In genomic region chr22:37019309-37020191, GRCh38 we compare ENCODE assay signal across 8 cellular contexts. TPM values are rescaled to one million over a fixed set of nuclear protein-coding genes. Genes with fewer than 3 reads are reported as not detected.
DNase-seq lines count a peak whose midpoint lies in the region; TF ChIP-seq lines count a peak whose summit lies in the region.

TSS of gene MPST (plus strand) at chr22:37019742. CDS start at chr22:37019837, 95 bp downstream.
TSS of gene TST (minus strand) at chr22:37019447. CDS start at chr22:37018732, 715 bp downstream.

- H3K27me3 ChIP-seq in GM23248 (replicated peaks; ENCODE audit: insufficient read depth), result no peaks in the 10 kb centered on the region

- peak; percentile 67 for DNase-seq in GDM1 (lab: John Stamatoyannopoulos, UW)
- peak; percentile 80 for DNase-seq in GM23248
- DNase-seq in MV-4-11 (lab: John Stamatoyannopoulos, UW), result peak; percentile 47
- peak; percentile 67 for DNase-seq in choroid plexus epithelial cell (ENCODE audit: low read depth)
- DNase-seq in kidney glomerular epithelial cell (lab: John Stamatoyannopoulos, UW), result peak; percentile 46
- DNase-seq in stimulated activated CD4-positive, alpha-beta T cell treated with anti-CD3 and anti-CD28 coated beads, Interleukin-12 subunit alpha, Interleukin-12 subunit beta, amount 100 ng/mL, for 4 hours, result peak; percentile 27
- DNase-seq in NCI-H2107 (lab: John Stamatoyannopoulos, UW), result no peak

- H3K4me3 ChIP-seq in GM23248 (peak within 1 kb of the TSS; percentile 96), choroid plexus epithelial cell (ENCODE audit: low read depth, low read length) (peak within 1 kb of the TSS; percentile 85)

- H3K27ac ChIP-seq in GM23248, result peak within 1 kb of the TSS; percentile 55
- peak within 1 kb of the TSS; percentile 96 for H3K27ac ChIP-seq in VCaP

- H3K9me3 ChIP-seq in GM23248 (ENCODE audit: low read depth), result no peaks in the 10 kb centered on the region

- WGBS in GM23248 (ENCODE audit: low coverage in 1 of 2, low lambda C conversion rate in 2 of 2, missing lambda C conversion rate in 2 of 2), 2 experiments, result 1 to 3% methylated on average over 37 to 45 of the region's 107 CpGs

- in situ Hi-C loops in GM23248 (cut with MboI), result no loop called here

- no peaks in the 10 kb centered on the region for H3K36me3 ChIP-seq in GM23248 (ENCODE audit: low read depth)

- H3F3A ChIP-seq in GM23248 (ENCODE audit: insufficient read depth), result no peaks in the 10 kb centered on the region

- peaks cover 15% of the 10 kb centered on the region for H3K79me2 ChIP-seq in GM23248 (ENCODE audit: insufficient read depth)

- peak within 1 kb of the TSS; percentile 86 for H3K9ac ChIP-seq in GM23248

- peak within 1 kb of the TSS; percentile 87 for H3K4me2 ChIP-seq in GM23248 (ENCODE audit: unreplicated experiment)

- 0 out of 2 replicates have a peak, but pooled peaks cover 5% of the 10 kb centered on the region for H3K4me1 ChIP-seq in GM23248 (ENCODE audit: insufficient read depth)

- peak; percentile 25; the same call in 1 of the 2 replicates for TF ChIP-seq CTCF in VCaP (conservative IDR thresholded peaks at IDR 0.05)
- no peak for TF ChIP-seq CTCF in choroid plexus epithelial cell (conservative IDR thresholded peaks at IDR 0.05; ENCODE audit: low read depth, low read length)

- no peaks in the 10 kb centered on the region; the same call in 1 of the 2 replicates for H4K20me1 ChIP-seq in GM23248 (ENCODE audit: insufficient read depth)

- H2AFZ ChIP-seq in GM23248, result peak within 1 kb of the TSS; percentile 92

- H3K9me2 ChIP-seq in GM23248 (ENCODE audit: insufficient read depth), result no peaks in the 10 kb centered on the region

RNA-seq across cellular contexts. Expression of gene MPST, which starts in this region (rescaled TPM):
- total RNA-seq in GM23248 (2014; rRNA removed; shearing (Covaris generic)), result 68.2 and 72.0 TPM in 2 replicates
- 48.5 and 50.1 TPM in 2 replicates for polyA plus RNA-seq in GM23248 (2016; fragmentation: Nextera tagmentation; extraction: Ambion mirVana)

RNA-seq across cellular contexts. Expression of gene TST, which starts in this region (rescaled TPM):
- 44.5 and 46.7 TPM in 2 replicates for total RNA-seq in GM23248 (2014; rRNA removed; shearing (Covaris generic))
- 16.9 and 17.2 TPM in 2 replicates for polyA plus RNA-seq in GM23248 (2016; fragmentation: Nextera tagmentation; extraction: Ambion mirVana)
